33 cellular contexts compared by ENCODE assay signal in the genomic region with DNA sequence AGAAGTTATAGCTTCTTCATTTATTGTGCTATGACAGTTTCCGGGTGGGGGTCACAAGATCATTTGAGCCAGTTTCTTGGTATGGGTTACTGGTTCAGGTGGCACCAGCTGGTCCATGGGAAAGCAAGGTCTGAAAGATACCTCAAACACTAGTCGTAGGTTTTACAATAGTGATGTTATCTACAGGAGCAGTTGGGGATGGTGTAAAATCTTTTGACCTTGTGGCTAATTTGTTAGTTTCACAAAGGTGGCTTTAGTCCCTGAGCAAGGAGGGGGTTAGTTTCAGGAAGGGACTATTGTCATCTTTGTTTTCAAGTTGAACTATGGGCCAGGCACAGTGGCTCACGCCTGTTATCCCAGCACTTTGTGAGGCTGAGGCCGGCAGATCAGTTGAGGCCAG. TPM values are rescaled to one million over a fixed set of nuclear protein-coding genes. Genes with fewer than 3 reads are reported as not detected.
"Had no signal": no experiment of that assay in that cellular context is flagged by ENCODE, and none has a peak within 500 bp of the region (broad histone marks: within the 10 kb centered on the region; RNA-seq: fewer than 3 reads in every experiment).

No MANE protein-coding gene starts in this region.

- H3K27ac ChIP-seq: brain microvascular endothelial cell, coronary artery, dorsolateral prefrontal cortex, esophagus muscularis mucosa, foreskin keratinocyte, gastrocnemius medialis, heart left ventricle, WERI-Rb-1 had no signal

- H3K4me3 ChIP-seq: coronary artery, dorsolateral prefrontal cortex, esophagus muscularis mucosa, gastrocnemius medialis, heart left ventricle had no signal

- H3K36me3 ChIP-seq: brain microvascular endothelial cell, esophagus muscularis mucosa, gastrocnemius medialis, heart left ventricle, WERI-Rb-1 had no signal

- DNase-seq: activated CD4-positive, alpha-beta memory T cell treated with anti-CD3 and anti-CD28 coated beads for 36 hours; activated CD4-positive, alpha-beta T cell treated with anti-CD3 and anti-CD28 coated beads for 36 hours; activated CD4-positive, alpha-beta T cell treated with anti-CD3 and anti-CD28 coated beads, Interleukin-2, amount 10 ng/mL, durations not matched to agents 24 days and 14 days; activated CD4-positive, CD25-positive, alpha-beta regulatory T cell; activated CD4-positive, CD25-positive, alpha-beta regulatory T cell treated with anti-CD3 and anti-CD28 coated beads, Interleukin-2, amount 50 U/mL, for 72 hours; activated CD8-positive, alpha-beta memory T cell treated with anti-CD3 and anti-CD28 coated beads, Interleukin-2, amount 10 ng/mL, durations not matched to agents 7 days and 5 days; activated CD8-positive, alpha-beta T cell treated with anti-CD3 and anti-CD28 coated beads, Interleukin-2, amount 10 ng/mL, durations not matched to agents 7 days and 5 days; activated effector memory CD4-positive, alpha-beta T cell treated with Interleukin-2 at 50 U/mL for 16 hours; activated gamma-delta T cell treated with Interleukin-2 at 50 U/mL for 16 hours; activated naive CD4-positive, alpha-beta T cell treated with anti-CD3 and anti-CD28 coated beads, Interleukin-2, amount 50 U/mL, for 16 hours; activated naive CD4-positive, alpha-beta T cell treated with Interleukin-2 at 50 U/mL for 16 hours; activated T-cell treated with anti-CD3 and anti-CD28 coated beads, Interleukin-2, amount 50 U/mL, for 4 hours; amniotic stem cell; anterior cingulate cortex; brain microvascular endothelial cell; effector memory CD4-positive, alpha-beta T cell; endodermal cell; erythroblast; foreskin keratinocyte; gastrocnemius medialis; glutamatergic neuron; heart left ventricle; T-helper 1 cell; T-helper 17 cell; T1000; WERI-Rb-1 had no signal

- FAIRE-seq: astrocyte, bronchial epithelial cell had no signal

- ATAC-seq: activated CD4-positive, alpha-beta T cell treated with anti-CD3 and anti-CD28 coated beads for 36 hours; activated CD8-positive, alpha-beta memory T cell treated with anti-CD3 and anti-CD28 coated beads, Interleukin-2, amount 10 ng/mL, durations not matched to agents 7 days and 5 days; activated CD8-positive, alpha-beta T cell treated with anti-CD3 and anti-CD28 coated beads, Interleukin-2, amount 10 ng/mL, durations not matched to agents 7 days and 5 days; activated T-cell treated with anti-CD3 and anti-CD28 coated beads, Interleukin-2, amount 50 U/mL, for 4 hours; activated T-helper 17 cell treated with anti-CD3 and anti-CD28 coated beads, Interleukin-2, amount 50 U/mL, for 72 hours; foreskin keratinocyte; gastrocnemius medialis; heart left ventricle; T-helper 17 cell had no signal

- H3K4me1 ChIP-seq: esophagus muscularis mucosa, foreskin keratinocyte, gastrocnemius medialis, heart left ventricle had no signal

- H3K27me3 ChIP-seq: brain microvascular endothelial cell, foreskin keratinocyte, gastrocnemius medialis had no signal

- H3K9me3 ChIP-seq: esophagus muscularis mucosa, gastrocnemius medialis, heart left ventricle had no signal

RNA-seq across cellular contexts. Expression of a gene that starts 24.6 kb away (rescaled TPM):
- total RNA-seq: activated CD4-positive, alpha-beta memory T cell treated with anti-CD3 and anti-CD28 coated beads for 36 hours; activated CD4-positive, alpha-beta T cell treated with anti-CD3 and anti-CD28 coated beads for 36 hours; activated CD4-positive, alpha-beta T cell treated with anti-CD3 and anti-CD28 coated beads, Interleukin-2, amount 10 ng/mL, durations not matched to agents 24 days and 14 days; activated CD8-positive, alpha-beta memory T cell treated with anti-CD3 and anti-CD28 coated beads for 36 hours; activated CD8-positive, alpha-beta memory T cell treated with anti-CD3 and anti-CD28 coated beads, Interleukin-2, amount 10 ng/mL, durations not matched to agents 7 days and 5 days; activated CD8-positive, alpha-beta T cell treated with anti-CD3 and anti-CD28 coated beads, Interleukin-2, amount 10 ng/mL, durations not matched to agents 7 days and 5 days; activated T-cell treated with anti-CD3 and anti-CD28 coated beads, Interleukin-2, amount 50 U/mL, for 4 hours; activated T-helper 17 cell treated with anti-CD3 and anti-CD28 coated beads, Interleukin-2, amount 50 U/mL, for 72 hours; astrocyte had no signal
